In the genomic region with DNA sequence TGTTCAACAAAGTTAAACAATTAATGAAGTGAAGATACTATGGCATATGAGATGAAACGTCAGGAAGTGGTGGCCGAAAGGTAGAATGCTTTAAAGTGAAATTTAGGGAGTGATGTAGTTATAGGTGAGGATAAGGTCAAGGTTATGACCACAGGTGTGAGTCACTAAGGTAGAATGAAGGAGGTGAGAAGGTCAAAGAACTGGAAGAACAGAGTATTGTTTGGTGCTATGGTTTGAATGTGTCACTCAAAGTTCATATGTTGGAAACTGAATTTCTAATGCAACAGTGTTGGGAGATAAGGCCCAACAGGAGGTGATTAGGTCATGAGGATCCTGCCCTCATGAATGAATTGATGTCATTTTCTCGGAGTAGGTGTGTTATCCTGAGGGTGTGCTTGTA, we compare ENCODE assay signal across 35 cellular contexts.
DNase-seq lines count a peak whose midpoint lies in the region; ATAC-seq and TF ChIP-seq lines count a peak whose summit lies in the region.
"Had no signal": no experiment of that assay in that cellular context is flagged by ENCODE, and none has a peak within 500 bp of the region (broad histone marks: within the 10 kb centered on the region; RNA-seq: fewer than 3 reads in every experiment).

No MANE protein-coding gene starts in this region.

- no peak for TF ChIP-seq CTCF in activated CD8-positive, alpha-beta T cell treated with anti-CD3 and anti-CD28 coated beads for 36 hours (IDR thresholded peaks at IDR 0.05)
- TF ChIP-seq CTCF in neural crest cell (conservative IDR thresholded peaks at IDR 0.05) (no peak), OCI-LY7 (conservative IDR thresholded peaks at IDR 0.05; ENCODE audit: low read length) (no peak), upper lobe of left lung (IDR thresholded peaks at IDR 0.05) (no peak), tibial nerve (IDR thresholded peaks at IDR 0.05) (no peak)

- TF ChIP-seq EP300 in upper lobe of left lung (IDR thresholded peaks at IDR 0.05) (no peak), tibial nerve (IDR thresholded peaks at IDR 0.05) (no peak)

- H3K4me1 Mint-ChIP-seq in activated CD8-positive, alpha-beta T cell treated with anti-CD3 and anti-CD28 coated beads for 36 hours (ENCODE audit: low read depth), result peaks cover 17% of the 10 kb centered on the region
- H3K4me1 Mint-ChIP-seq in activated CD8-positive, alpha-beta T cell treated with anti-CD3 and anti-CD28 coated beads, Interleukin-2, amount 10 ng/mL, durations not matched to agents 7 days and 5 days (ENCODE audit: low read depth), result peaks cover 2% of the 10 kb centered on the region
- H3K4me1 Mint-ChIP-seq in activated naive CD8-positive, alpha-beta T cell (ENCODE audit: low read depth), result peaks cover 24% of the 10 kb centered on the region
- H3K4me1 Mint-ChIP-seq in neural crest cell, result peaks cover 14% of the 10 kb centered on the region
- H3K4me1 Mint-ChIP-seq: activated B cell treated with CpG ODN at 0.5 μM for 24 hours, immature natural killer cell, nephron progenitor cell had no signal

- no peaks in the 10 kb centered on the region for H3K27me3 Mint-ChIP-seq in activated CD8-positive, alpha-beta T cell treated with anti-CD3 and anti-CD28 coated beads for 36 hours
- H3K27me3 Mint-ChIP-seq in activated CD8-positive, alpha-beta T cell treated with anti-CD3 and anti-CD28 coated beads, Interleukin-2, amount 10 ng/mL, durations not matched to agents 7 days and 5 days (ENCODE audit: low read depth), result no peaks in the 10 kb centered on the region
- no peaks in the 10 kb centered on the region for H3K27me3 Mint-ChIP-seq in activated naive CD8-positive, alpha-beta T cell
- H3K27me3 Mint-ChIP-seq in neural crest cell (ENCODE audit: low read depth), result no peaks in the 10 kb centered on the region
- H3K27me3 Mint-ChIP-seq: activated B cell treated with CpG ODN at 0.5 μM for 24 hours, T-cell had no signal

- H3K27me3 ChIP-seq in upper lobe of left lung, result no peaks in the 10 kb centered on the region
- no peaks in the 10 kb centered on the region for H3K27me3 ChIP-seq in tibial nerve
- H3K27me3 ChIP-seq: ascending aorta, gastroesophageal sphincter, right atrium auricular region, SJSA1, transverse colon had no signal

- no peak overlapping the region for H3K4me3 ChIP-seq in OCI-LY7 (ENCODE audit: low read depth, low read length, poor library complexity, severe bottlenecking)
- H3K4me3 ChIP-seq in upper lobe of left lung, result no peak overlapping the region
- no peak overlapping the region for H3K4me3 ChIP-seq in tibial nerve
- H3K4me3 ChIP-seq: ascending aorta, gastroesophageal sphincter, right atrium auricular region, SJSA1, smooth muscle cell, transverse colon had no signal

- H3K79me2 ChIP-seq in OCI-LY7 (ENCODE audit: insufficient read depth, low read depth, low read length), result no peaks in the 10 kb centered on the region
- H3K79me2 ChIP-seq: parathyroid adenoma had no signal

- H3K27ac Mint-ChIP-seq in activated CD8-positive, alpha-beta T cell treated with anti-CD3 and anti-CD28 coated beads for 36 hours, result peak overlapping the region; percentile 7
- no peak overlapping the region for H3K27ac Mint-ChIP-seq in activated CD8-positive, alpha-beta T cell treated with anti-CD3 and anti-CD28 coated beads, Interleukin-2, amount 10 ng/mL, durations not matched to agents 7 days and 5 days
- peak overlapping the region; percentile 87 for H3K27ac Mint-ChIP-seq in activated naive CD8-positive, alpha-beta T cell
- peak overlapping the region; percentile 84 for H3K27ac Mint-ChIP-seq in neural crest cell (ENCODE audit: unreplicated experiment)
- H3K27ac Mint-ChIP-seq: activated B cell treated with CpG ODN at 0.5 μM for 24 hours, immature natural killer cell, nephron progenitor cell, T-cell had no signal

- no peak overlapping the region for H3K4me3 Mint-ChIP-seq in activated CD8-positive, alpha-beta T cell treated with anti-CD3 and anti-CD28 coated beads for 36 hours
- H3K4me3 Mint-ChIP-seq in activated CD8-positive, alpha-beta T cell treated with anti-CD3 and anti-CD28 coated beads, Interleukin-2, amount 10 ng/mL, durations not matched to agents 7 days and 5 days, result no peak overlapping the region
- peak overlapping the region; percentile 6 for H3K4me3 Mint-ChIP-seq in activated naive CD8-positive, alpha-beta T cell
- no peak overlapping the region for H3K4me3 Mint-ChIP-seq in neural crest cell
- H3K4me3 Mint-ChIP-seq: activated B cell treated with CpG ODN at 0.5 μM for 24 hours, immature natural killer cell, nephron progenitor cell, T-cell had no signal

- H2AFZ ChIP-seq in OCI-LY7 (ENCODE audit: low read length), result no peak overlapping the region
- H2AFZ ChIP-seq: parathyroid adenoma had no signal

- no peaks in the 10 kb centered on the region for H4K20me1 ChIP-seq in OCI-LY7 (ENCODE audit: insufficient read depth, low read length)

- no peaks in the 10 kb centered on the region for H3K9me2 ChIP-seq in OCI-LY7 (ENCODE audit: insufficient read depth, low read length)

- WGBS in upper lobe of left lung, 2 donors, result 86 to 88% methylated on average over 3 of the region's 3 CpGs
- WGBS in tibial nerve, 2 donors, result 81 to 89% methylated on average over 3 of the region's 3 CpGs

- peak; percentile 93 for ATAC-seq in activated CD8-positive, alpha-beta T cell treated with anti-CD3 and anti-CD28 coated beads for 36 hours
- no peak for ATAC-seq in activated CD8-positive, alpha-beta T cell treated with anti-CD3 and anti-CD28 coated beads, Interleukin-2, amount 10 ng/mL, durations not matched to agents 7 days and 5 days
- no peak for ATAC-seq in upper lobe of left lung (ENCODE audit: low FRiP score in 2 of 2)
- ATAC-seq: gastroesophageal sphincter, T-cell had no signal

- CTCF ChIA-PET in activated CD8-positive, alpha-beta T cell treated with anti-CD3 and anti-CD28 coated beads for 36 hours (lab: Charles Lee), result no interaction called here
- CTCF ChIA-PET in activated CD8-positive, alpha-beta T cell treated with anti-CD3 and anti-CD28 coated beads, Interleukin-2, amount 10 ng/mL, durations not matched to agents 7 days and 5 days (lab: Charles Lee), result no interaction called here
- CTCF ChIA-PET in OCI-LY7 (lab: Charles Lee; ENCODE audit: unreplicated experiment), result no interaction called here

- no peak overlapping the region for H3K4me2 ChIP-seq in OCI-LY7 (ENCODE audit: low read length)
- H3K4me2 ChIP-seq: smooth muscle cell had no signal

- H3K36me3 ChIP-seq in OCI-LY7 (ENCODE audit: insufficient read depth, low read length) (no peaks in the 10 kb centered on the region), upper lobe of left lung (no peaks in the 10 kb centered on the region), tibial nerve (no peaks in the 10 kb centered on the region)
- H3K36me3 ChIP-seq: ascending aorta, gastroesophageal sphincter, right atrium auricular region, SJSA1, transverse colon had no signal

- H3K4me1 ChIP-seq in OCI-LY7 (ENCODE audit: insufficient read depth, low read length, poor library complexity, severe bottlenecking), result no peaks in the 10 kb centered on the region
- no peaks in the 10 kb centered on the region for H3K4me1 ChIP-seq in upper lobe of left lung
- H3K4me1 ChIP-seq in tibial nerve, result no peaks in the 10 kb centered on the region
- H3K4me1 ChIP-seq: ascending aorta, gastroesophageal sphincter, parathyroid adenoma, right atrium auricular region, SJSA1, transverse colon had no signal

- POLR2A ChIA-PET in activated CD8-positive, alpha-beta T cell treated with anti-CD3 and anti-CD28 coated beads for 36 hours (lab: Charles Lee), result no interaction called here
- POLR2A ChIA-PET in activated CD8-positive, alpha-beta T cell treated with anti-CD3 and anti-CD28 coated beads, Interleukin-2, amount 10 ng/mL, durations not matched to agents 7 days and 5 days (lab: Charles Lee), result no interaction called here
- POLR2A ChIA-PET in OCI-LY7 (lab: Charles Lee), result no interaction called here

- H3K36me3 Mint-ChIP-seq in activated CD8-positive, alpha-beta T cell treated with anti-CD3 and anti-CD28 coated beads for 36 hours (ENCODE audit: low read depth), result peaks cover 35% of the 10 kb centered on the region
- peaks cover 4% of the 10 kb centered on the region for H3K36me3 Mint-ChIP-seq in activated CD8-positive, alpha-beta T cell treated with anti-CD3 and anti-CD28 coated beads, Interleukin-2, amount 10 ng/mL, durations not matched to agents 7 days and 5 days (ENCODE audit: low read depth)
- peaks cover 18% of the 10 kb centered on the region for H3K36me3 Mint-ChIP-seq in activated naive CD8-positive, alpha-beta T cell
- peaks cover 10% of the 10 kb centered on the region for H3K36me3 Mint-ChIP-seq in neural crest cell (ENCODE audit: low read depth)
- H3K36me3 Mint-ChIP-seq: immature natural killer cell had no signal

- BruUV-seq in OCI-LY7 (replicated peaks; lab: Mats Ljungman, UMichigan), result no TSS peak

- DNase-seq in activated CD8-positive, alpha-beta T cell treated with anti-CD3 and anti-CD28 coated beads for 36 hours, result peak; percentile 11
- DNase-seq in activated CD8-positive, alpha-beta T cell treated with anti-CD3 and anti-CD28 coated beads, Interleukin-2, amount 10 ng/mL, durations not matched to agents 7 days and 5 days, result no peak
- DNase-seq in neural crest cell (ENCODE audit: low read depth, low spot score), result no peak
- no peak for DNase-seq in OCI-LY7 (ENCODE audit: low spot score)
- DNase-seq in upper lobe of left lung, result no peak
- DNase-seq in CD1c-positive myeloid dendritic cell (ENCODE audit: extremely low spot score), result no peak
- no peak for DNase-seq in tibial nerve (ENCODE audit: low spot score in 2 of 2)
- DNase-seq: 8988T; activated B cell treated with CpG ODN at 0.5 μM for 24 hours; activated CD8-positive, alpha-beta memory T cell treated with anti-CD3 and anti-CD28 coated beads, Interleukin-2, amount 50 U/mL, for 4 hours; activated naive CD4-positive, alpha-beta T cell treated with anti-CD3 and anti-CD28 coated beads, Interleukin-2, amount 50 U/mL, for 16 hours; C1 segment of cervical spinal cord; Calu3; DMS79; effector CD4-positive, alpha-beta T cell; hippocampal formation; immature natural killer cell; KBM-7; mammary epithelial cell; NCI-H1092 treated with DMSO at 0.1 percent for 48 hours; NCI-H187; NCI-H2171; NCI-H510A treated with DMSO at 0.1 percent for 48 hours; nephron progenitor cell; OCI-M1; T-cell; transverse colon had no signal

- no peak overlapping the region for H3K27ac ChIP-seq in OCI-LY7 (ENCODE audit: low read depth, low read length, poor library complexity, severe bottlenecking)
- no peak overlapping the region for H3K27ac ChIP-seq in upper lobe of left lung
- no peak overlapping the region for H3K27ac ChIP-seq in tibial nerve
- H3K27ac ChIP-seq: ascending aorta, gastroesophageal sphincter, parathyroid adenoma, right atrium auricular region, RWPE1, SJSA1, transverse colon had no signal

- intact Hi-C loops in activated CD8-positive, alpha-beta T cell treated with anti-CD3 and anti-CD28 coated beads for 36 hours (cut with micrococcal nuclease), result no loop called here
- intact Hi-C loops in OCI-LY7 (cut with micrococcal nuclease; ENCODE audit: unreplicated experiment), result no loop called here

- H3K9me3 Mint-ChIP-seq in activated CD8-positive, alpha-beta T cell treated with anti-CD3 and anti-CD28 coated beads for 36 hours, result peaks cover 3% of the 10 kb centered on the region
- H3K9me3 Mint-ChIP-seq in activated CD8-positive, alpha-beta T cell treated with anti-CD3 and anti-CD28 coated beads, Interleukin-2, amount 10 ng/mL, durations not matched to agents 7 days and 5 days (ENCODE audit: insufficient read depth), result peaks cover 5% of the 10 kb centered on the region
- H3K9me3 Mint-ChIP-seq in activated naive CD8-positive, alpha-beta T cell (ENCODE audit: low read depth), result peaks cover 5% of the 10 kb centered on the region
- peaks cover 6% of the 10 kb centered on the region for H3K9me3 Mint-ChIP-seq in neural crest cell

- H3K9me3 ChIP-seq in OCI-LY7 (ENCODE audit: low read length) (no peaks in the 10 kb centered on the region), upper lobe of left lung (no peaks in the 10 kb centered on the region), tibial nerve (no peaks in the 10 kb centered on the region)
- H3K9me3 ChIP-seq: ascending aorta, gastroesophageal sphincter, right atrium auricular region, SJSA1, transverse colon had no signal

- no peak for TF ChIP-seq POLR2A in upper lobe of left lung (IDR thresholded peaks at IDR 0.05)
- no peak for TF ChIP-seq POLR2A in tibial nerve (IDR thresholded peaks at IDR 0.05)
